Comparison of ENCODE assay signal across 8 cellular contexts in genomic region chr2:127083819-127084503, GRCh38. TPM values are rescaled to one million over a fixed set of nuclear protein-coding genes. Genes with fewer than 3 reads are reported as not detected.
DNase-seq lines count a peak whose midpoint lies in the region; ATAC-seq, FAIRE-seq and TF ChIP-seq lines count a peak whose summit lies in the region.

No MANE protein-coding gene starts in this region.

- H4K20me1 ChIP-seq in BLaER1 treated with 17β-estradiol and CSF1 and Interleukin-3, amounts not matched to agents 10 nM and 100 nM = peaks cover 0 to 78% (median 10%) of the 10 kb centered on the region in 11 experiments; a peak in 10 of 22 replicates

- peak overlapping the region in 1 of 10 experiments; percentile 5; a peak in 1 of 20 replicates for H3K4me3 ChIP-seq in BLaER1 treated with 17β-estradiol and CSF1 and Interleukin-3, amounts not matched to agents 10 nM and 100 nM
- no peak overlapping the region for H3K4me3 ChIP-seq in pancreas

- peaks cover 0 to 21% (median 10%) of the 10 kb centered on the region in 11 experiments; a peak in 5 of 22 replicates for H3K36me3 ChIP-seq in BLaER1 treated with 17β-estradiol and CSF1 and Interleukin-3, amounts not matched to agents 10 nM and 100 nM
- no peaks in the 10 kb centered on the region for H3K36me3 ChIP-seq in pancreas

- CTCF ChIA-PET in RWPE1 (lab: Yijun Ruan, JAX) = interaction anchor here (0.6 kb wide), 1 partner anchor 592 kb away, joined by 3 read pairs; no protein-coding TSS in a partner anchor

- peak overlapping the region in 9 of 11 experiments; percentile 88 to 98 (median 96); a peak in 17 of 22 replicates for H3K27ac ChIP-seq in BLaER1 treated with 17β-estradiol and CSF1 and Interleukin-3, amounts not matched to agents 10 nM and 100 nM
- H3K27ac ChIP-seq in RWPE1 = peak overlapping the region; percentile 73
- H3K27ac ChIP-seq in pancreas = peak overlapping the region in 1 of 4 donors; percentile 2

- H3K9ac ChIP-seq in BLaER1 treated with 17β-estradiol and CSF1 and Interleukin-3, amounts not matched to agents 10 nM and 100 nM = peak overlapping the region in 9 of 11 experiments; percentile 27 to 91 (median 87); a peak in 14 of 22 replicates

- peak overlapping the region; percentile 95 to 99 (median 98) for H3K4me2 ChIP-seq in BLaER1 treated with 17β-estradiol and CSF1 and Interleukin-3, amounts not matched to agents 10 nM and 100 nM

- POLR2A ChIA-PET in RWPE1 (lab: Yijun Ruan, JAX; ENCODE audit: low non-redundant PET) = no interaction called here

- TF ChIP-seq CTCF in RWPE1 (conservative IDR thresholded peaks at IDR 0.05; ENCODE audit: low read depth) = no peak
- no peak for TF ChIP-seq CTCF in pancreas (IDR thresholded peaks at IDR 0.05)

- FAIRE-seq in pancreas (lab: Jason Lieb, UNC) = no peak

- ATAC-seq in pancreas (peak in 3 of 4 donors; percentile 19 to 28 (median 23)), HG03439 (IDR thresholded peaks at IDR 0.05; ENCODE audit: unreplicated experiment) (no peak)

- H3K9me3 ChIP-seq in BLaER1 treated with 17β-estradiol and CSF1 and Interleukin-3, amounts not matched to agents 10 nM and 100 nM (replicated peaks in 1 of 11) = no peaks in the 10 kb centered on the region
- H3K9me3 ChIP-seq in pancreas = no peaks in the 10 kb centered on the region

- in situ Hi-C loops in KBM-7 (cut with MboI; ENCODE audit: low pct_unique_long_range_greater_than_20kb, low sequenced_read_pairs) = no loop called here

- peaks cover 97 to 100% (median 99%) of the 10 kb centered on the region in 10 experiments for H3K4me1 ChIP-seq in BLaER1 treated with 17β-estradiol and CSF1 and Interleukin-3, amounts not matched to agents 10 nM and 100 nM
- H3K4me1 ChIP-seq in pancreas = no peaks in the 10 kb centered on the region

- 83 to 85% methylated on average over 21 of the region's 21 CpGs for WGBS in pancreas, 2 donors

- no peaks in the 10 kb centered on the region for H3K27me3 ChIP-seq in BLaER1 treated with 17β-estradiol and CSF1 and Interleukin-3, amounts not matched to agents 10 nM and 100 nM
- no peaks in the 10 kb centered on the region for H3K27me3 ChIP-seq in pancreas

- intact Hi-C loops in pancreas (cut with DNase I) = no loop called here

- DNase-seq in RWPE1 (ENCODE audit: low spot score) = no peak
- peak; percentile 84 for DNase-seq in fibroblast of peridontal ligament (ENCODE audit: extremely low read depth)
- DNase-seq in pancreas = peak in 1 of 6 donors; percentile 16
- no peak for DNase-seq in DMS153 treated with DMSO at 0.1 percent for 48 hours (lab: John Stamatoyannopoulos, UW; ENCODE audit: unreplicated experiment)
- no peak for DNase-seq in KBM-7
- DNase-seq in DMS114 treated with DMSO at 0.1 percent for 48 hours (lab: John Stamatoyannopoulos, UW; ENCODE audit: unreplicated experiment) = no peak

RNA-seq across cellular contexts. Expression of gene BIN1, which starts 23.0 kb away (rescaled TPM):
- 10 to 100 TPM; 13.3 to 21.3 (median 15.4) TPM for total RNA-seq in pancreas
- 10 to 100 TPM; 15.6 to 19.6 TPM for polyA plus RNA-seq in pancreas
